21 cellular contexts compared by ENCODE assay signal in genomic region chr1:206447079-206447780, GRCh38. TPM values are rescaled to one million over a fixed set of nuclear protein-coding genes. Genes with fewer than 3 reads are reported as not detected.
DNase-seq lines count a peak whose midpoint lies in the region; ATAC-seq, FAIRE-seq and TF ChIP-seq lines count a peak whose summit lies in the region.
"Had no signal": no experiment of that assay in that cellular context is flagged by ENCODE, and none has a peak within 500 bp of the region (broad histone marks: within the 10 kb centered on the region; RNA-seq: fewer than 3 reads in every experiment).

No MANE protein-coding gene starts in this region.

- intact Hi-C loops in PC-3 (cut with micrococcal nuclease) = no loop called here
- intact Hi-C loops in cardiac septum (cut with DNase I) = no loop called here

- ATAC-seq in PC-3 = no peak
- no peak for ATAC-seq in HG02870 (IDR thresholded peaks at IDR 0.05; ENCODE audit: unreplicated experiment)
- ATAC-seq: A549 had no signal

- no peaks in the 10 kb centered on the region; the same call in 1 of the 2 replicates for H4K20me1 ChIP-seq in PC-3 (ENCODE audit: low read length)

- peaks cover 8% of the 10 kb centered on the region; the same call in 1 of the 2 replicates for H3K36me3 ChIP-seq in PC-3 (ENCODE audit: low read depth, low read length)

- peak overlapping the region; percentile 17; the same call in 1 of the 2 replicates for H3K4me2 ChIP-seq in PC-3 (ENCODE audit: low read length)
- H3K4me2 ChIP-seq: A549 had no signal

- BruUV-seq in PC-3 (replicated peaks; lab: Mats Ljungman, UMichigan) = no TSS peak

- CTCF ChIA-PET in PC-3 (lab: Charles Lee) = no interaction called here

- H3K79me2 ChIP-seq in PC-3 (ENCODE audit: low read length) = no peaks in the 10 kb centered on the region

- H3K9me3 Mint-ChIP-seq in endothelial cell (ENCODE audit: unreplicated experiment) (no peaks in the 10 kb centered on the region), nephron (no peaks in the 10 kb centered on the region)
- H3K9me3 Mint-ChIP-seq: H9 had no signal

- H2AFZ ChIP-seq in PC-3 (ENCODE audit: low read length) = no peak overlapping the region

- DNase-seq in AG10803 (ENCODE audit: low read depth) = peak; percentile 31
- DNase-seq in PC-3 = no peak
- DNase-seq in endothelial cell (ENCODE audit: low spot score) = no peak
- DNase-seq in frontal cortex (ENCODE audit: low spot score in 2 of 2) = no peak
- DNase-seq in NCI-H2029 (lab: John Stamatoyannopoulos, UW) = no peak
- DNase-seq in cardiac septum (ENCODE audit: low spot score) = no peak
- DNase-seq: DMS 273 treated with DMSO at 0.1 percent for 48 hours; H9; IMR-90; Karpas-422; MG63; NCI-H1092; NCI-H2227 treated with DMSO at 0.1 percent for 48 hours; NCI-H526 treated with DMSO at 0.1 percent for 48 hours; NK-92 treated with Interleukin-12 subunit alpha and Interleukin-12 subunit beta, amount 100 ng/mL, for 24 hours; RPMI8226; SIG-M5 had no signal

- no peaks in the 10 kb centered on the region for H3K9me2 ChIP-seq in PC-3 (replicated peaks; ENCODE audit: low read length)

- H3K36me3 Mint-ChIP-seq in endothelial cell (ENCODE audit: low read depth, unreplicated experiment) (peaks cover 55% of the 10 kb centered on the region), nephron (ENCODE audit: low read depth) (peaks cover 76% of the 10 kb centered on the region)

- H3K4me3 Mint-ChIP-seq in endothelial cell (ENCODE audit: unreplicated experiment) (peak overlapping the region; percentile 70), nephron (no peak overlapping the region)
- H3K4me3 Mint-ChIP-seq: H9 had no signal

- no peaks in the 10 kb centered on the region for H3K9me3 ChIP-seq in PC-3 (ENCODE audit: low read length)
- H3K9me3 ChIP-seq: A549, MG63 had no signal

- peaks cover 24% of the 10 kb centered on the region for H3K4me1 ChIP-seq in PC-3 (ENCODE audit: insufficient read depth, low read length)
- H3K4me1 ChIP-seq: A549 had no signal

- TF ChIP-seq CTCF in AG10803 (conservative IDR thresholded peaks at IDR 0.05; ENCODE audit: low read length) (no peak), PC-3 (conservative IDR thresholded peaks at IDR 0.05; ENCODE audit: low read depth, low read length) (no peak), endothelial cell (IDR thresholded peaks at IDR 0.05; ENCODE audit: unreplicated experiment) (no peak), nephron (IDR thresholded peaks at IDR 0.05; ENCODE audit: unreplicated experiment in 3 of 3) (no peak)

- H3K27ac ChIP-seq in PC-3 (ENCODE audit: low read length) = no peak overlapping the region
- H3K27ac ChIP-seq: A549, C4-2B had no signal

- H3K9ac ChIP-seq in PC-3 (ENCODE audit: low read length) = no peak overlapping the region

- no peaks in the 10 kb centered on the region for H3F3A ChIP-seq in PC-3 (ENCODE audit: low read length, unreplicated experiment)

- no peak overlapping the region for H3K4me3 ChIP-seq in AG10803 (ENCODE audit: low read length)
- no peak overlapping the region for H3K4me3 ChIP-seq in PC-3 (ENCODE audit: low read length)
- H3K4me3 ChIP-seq: A549, MG63 had no signal

- no peak for FAIRE-seq in frontal cortex (lab: Jason Lieb, UNC)
- FAIRE-seq: A549 had no signal

- H3K27ac Mint-ChIP-seq in endothelial cell (ENCODE audit: unreplicated experiment) = no peak overlapping the region
- peak overlapping the region; percentile 4 to 60 (median 8) for H3K27ac Mint-ChIP-seq in nephron

- no peaks in the 10 kb centered on the region for H3K27me3 ChIP-seq in PC-3 (ENCODE audit: low read length)
- H3K27me3 ChIP-seq: MG63 had no signal

- H3K27me3 Mint-ChIP-seq in endothelial cell (ENCODE audit: unreplicated experiment) = peaks cover 5% of the 10 kb centered on the region
- H3K27me3 Mint-ChIP-seq in nephron (ENCODE audit: low read depth) = no peaks in the 10 kb centered on the region

- peaks cover 25% of the 10 kb centered on the region for H3K4me1 Mint-ChIP-seq in endothelial cell (ENCODE audit: unreplicated experiment)
- peaks cover 67% of the 10 kb centered on the region for H3K4me1 Mint-ChIP-seq in nephron
- H3K4me1 Mint-ChIP-seq: H9 had no signal

- POLR2A ChIA-PET in PC-3 (lab: Charles Lee; ENCODE audit: unreplicated experiment) = no interaction called here

RNA-seq across cellular contexts. Expression of gene IKBKE, which starts 23.0 kb away (rescaled TPM):
- total RNA-seq in PC-3 (2014; rRNA removed) (27.0 and 28.3 TPM in 2 replicates), endothelial cell (ENCODE audit: unreplicated experiment) (20.9 TPM), frontal cortex (0.41 TPM), cardiac septum (0.97 TPM)

Comparison
In these comparisons a context has a peak if more than half of its experiments do, and no peak if none do; other contexts are left out.
1. RNA of gene IKBKE, which starts 23.0 kb away (total RNA-seq): 27.0 to 28.3 TPM in PC-3 and 20.9 TPM in endothelial cell (single experiment); 0.97 TPM in cardiac septum (single experiment) and 0.41 TPM in frontal cortex (single experiment); every median in the first group is over 10 times any median in the second.